In genomic region chr10:23442936-23443335, GRCh38 we compare ENCODE assay signal across 1 cellular context.
TF ChIP-seq lines count a peak whose summit lies in the region.

No MANE protein-coding gene starts in this region.

TF ChIP-seq in WTC11, 78 proteins besides CTCF, POLR2A, EP300 and RAD21 (continued from another document):
- TF ChIP-seq AFF4 (CRISPR knock-in tag; IDR thresholded peaks at IDR 0.05; ENCODE audit: borderline replicate concordance) (no peak), KAT7 (CRISPR knock-in tag; IDR thresholded peaks at IDR 0.05; ENCODE audit: borderline replicate concordance) (no peak), ATF6 (CRISPR knock-in tag; IDR thresholded peaks at IDR 0.05) (no peak), ZNF671 (CRISPR knock-in tag; IDR thresholded peaks at IDR 0.05) (no peak), ZNF138 (CRISPR knock-in tag; conservative IDR thresholded peaks at IDR 0.05) (no peak), ATF1 (CRISPR knock-in tag; IDR thresholded peaks at IDR 0.05) (no peak), ERG (CRISPR knock-in tag; IDR thresholded peaks at IDR 0.05) (no peak), HMGXB4 (CRISPR knock-in tag; IDR thresholded peaks at IDR 0.05) (no peak), ZNF232 (CRISPR knock-in tag; IDR thresholded peaks at IDR 0.05) (no peak), MAX (CRISPR knock-in tag; IDR thresholded peaks at IDR 0.05) (no peak), EMX1 (CRISPR knock-in tag; IDR thresholded peaks at IDR 0.05) (no peak), IRF1 (CRISPR knock-in tag; IDR thresholded peaks at IDR 0.05) (no peak), FOXJ3 (CRISPR knock-in tag; IDR thresholded peaks at IDR 0.05; ENCODE audit: borderline replicate concordance) (no peak)
